Comparison of ENCODE assay signal across 26 cellular contexts in the genomic region with DNA sequence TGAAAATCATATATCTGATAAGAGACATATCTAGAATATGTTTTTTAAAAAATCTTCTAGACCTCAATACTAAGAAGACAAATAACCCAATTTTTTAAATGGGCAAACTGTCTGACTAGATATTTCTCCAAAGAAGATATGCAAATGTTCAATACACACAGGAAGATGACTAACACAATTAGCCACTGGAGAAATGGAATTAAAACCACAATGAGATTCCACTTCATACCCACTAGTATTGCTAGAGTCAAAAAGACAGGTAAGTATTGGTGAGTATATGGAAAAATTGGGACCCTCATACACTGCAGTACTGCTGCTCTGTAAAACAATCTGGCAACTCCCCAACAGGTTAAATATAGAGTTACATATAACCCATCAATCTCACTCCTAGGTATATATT. TPM values are rescaled to one million over a fixed set of nuclear protein-coding genes. Genes with fewer than 3 reads are reported as not detected.
DNase-seq lines count a peak whose midpoint lies in the region; ATAC-seq and TF ChIP-seq lines count a peak whose summit lies in the region.
"Had no signal": no experiment of that assay in that cellular context is flagged by ENCODE, and none has a peak within 500 bp of the region (broad histone marks: within the 10 kb centered on the region; RNA-seq: fewer than 3 reads in every experiment).

No MANE protein-coding gene starts in this region.

- no peak overlapping the region for H3K4me3 ChIP-seq in CD8-positive, alpha-beta T cell (ENCODE audit: low read depth, low read length)
- H3K4me3 ChIP-seq in WERI-Rb-1 (ENCODE audit: low read depth, low read length) = no peak overlapping the region
- H3K4me3 ChIP-seq: HAP-1 had no signal

- intact Hi-C loops in CD8-positive, alpha-beta T cell (cut with DNase I, micrococcal nuclease) = loop anchor here in 1 of 2 experiments (10.0 kb wide), 1 partner anchor 1244 kb away; no protein-coding TSS in a partner anchor

- H3K36me3 Mint-ChIP-seq in CD8-positive, alpha-beta T cell = no peaks in the 10 kb centered on the region
- H3K36me3 Mint-ChIP-seq: brain; natural killer cell treated with Interleukin-12 subunit alpha and Interleukin-12 subunit beta and Interleukin-15 and Interleukin-18, amount 100 ng/mL, for 72 hours had no signal

- no peaks in the 10 kb centered on the region for H3K27me3 ChIP-seq in CD8-positive, alpha-beta T cell (ENCODE audit: insufficient read depth, low read length)
- H3K27me3 ChIP-seq in foreskin keratinocyte (peaks cover 12% of the 10 kb centered on the region), WERI-Rb-1 (ENCODE audit: insufficient read depth, low read depth, severe bottlenecking) (no peaks in the 10 kb centered on the region)

- no peaks in the 10 kb centered on the region for H3K9me3 ChIP-seq in CD8-positive, alpha-beta T cell (ENCODE audit: low read length)
- no peaks in the 10 kb centered on the region for H3K9me3 ChIP-seq in WERI-Rb-1 (ENCODE audit: severe bottlenecking)
- H3K9me3 ChIP-seq: HAP-1 had no signal

- CTCF ChIA-PET in CD8-positive, alpha-beta T cell (lab: Charles Lee) = interaction anchor here (1.2 kb wide), 1 partner anchor 11 kb away, joined by 3 read pairs; no protein-coding TSS in a partner anchor

- H3K9me3 Mint-ChIP-seq in CD8-positive, alpha-beta T cell = no peaks in the 10 kb centered on the region
- H3K9me3 Mint-ChIP-seq: activated CD4-positive, alpha-beta T cell treated with anti-CD3 and anti-CD28 coated beads, Interleukin-2, amount 10 ng/mL, durations not matched to agents 7 days and 5 days; activated T-helper 17 cell treated with anti-CD3 and anti-CD28 coated beads, Interleukin-2, amount 50 U/mL, for 72 hours; brain; natural killer cell treated with Interleukin-12 subunit alpha and Interleukin-12 subunit beta and Interleukin-15 and Interleukin-18, amount 100 ng/mL, for 72 hours had no signal

- peaks cover 20% of the 10 kb centered on the region for H3K4me1 ChIP-seq in CD8-positive, alpha-beta T cell (ENCODE audit: insufficient read depth, low read length)
- H3K4me1 ChIP-seq in foreskin keratinocyte = peaks cover 12% of the 10 kb centered on the region
- H3K4me1 ChIP-seq: HAP-1 had no signal

- no peak for TF ChIP-seq CTCF in CD8-positive, alpha-beta T cell (IDR thresholded peaks at IDR 0.05)
- TF ChIP-seq CTCF in foreskin keratinocyte (conservative IDR thresholded peaks at IDR 0.05) (no peak), WERI-Rb-1 (IDR thresholded peaks at IDR 0.05; ENCODE audit: low read depth, low read length) (no peak), omental fat pad (IDR thresholded peaks at IDR 0.05) (no peak)

- POLR2A ChIA-PET in CD8-positive, alpha-beta T cell (lab: Charles Lee) = no interaction called here

- no peaks in the 10 kb centered on the region for H3K36me3 ChIP-seq in CD8-positive, alpha-beta T cell (ENCODE audit: insufficient read depth, low read length)
- no peaks in the 10 kb centered on the region for H3K36me3 ChIP-seq in WERI-Rb-1
- H3K36me3 ChIP-seq: HAP-1 had no signal

- H3K27ac ChIP-seq in CD8-positive, alpha-beta T cell (ENCODE audit: low read depth, low read length) = no peak overlapping the region
- H3K27ac ChIP-seq in foreskin keratinocyte = no peak overlapping the region
- H3K27ac ChIP-seq in WERI-Rb-1 = no peak overlapping the region

- H3K4me1 Mint-ChIP-seq in CD8-positive, alpha-beta T cell (ENCODE audit: low read depth) = peaks cover 24% of the 10 kb centered on the region
- H3K4me1 Mint-ChIP-seq: activated T-helper 17 cell treated with anti-CD3 and anti-CD28 coated beads, Interleukin-2, amount 50 U/mL, for 72 hours; brain had no signal

- no peak for ATAC-seq in CD8-positive, alpha-beta T cell
- ATAC-seq in foreskin keratinocyte (peak; percentile 42), omental fat pad (ENCODE audit: low FRiP score) (no peak)
- ATAC-seq: activated T-helper 17 cell treated with anti-CD3 and anti-CD28 coated beads, Interleukin-2, amount 50 U/mL, for 72 hours; natural killer cell treated with Interleukin-12 subunit alpha and Interleukin-12 subunit beta and Interleukin-15 and Interleukin-18, amount 100 ng/mL, for 72 hours had no signal

- no peak overlapping the region for H3K27ac Mint-ChIP-seq in CD8-positive, alpha-beta T cell
- H3K27ac Mint-ChIP-seq: activated CD4-positive, alpha-beta T cell treated with anti-CD3 and anti-CD28 coated beads, Interleukin-2, amount 10 ng/mL, durations not matched to agents 7 days and 5 days; activated T-helper 17 cell treated with anti-CD3 and anti-CD28 coated beads, Interleukin-2, amount 50 U/mL, for 72 hours; brain; natural killer cell treated with Interleukin-12 subunit alpha and Interleukin-12 subunit beta and Interleukin-15 and Interleukin-18, amount 100 ng/mL, for 72 hours had no signal

- H3K4me3 Mint-ChIP-seq in CD8-positive, alpha-beta T cell = peak overlapping the region; percentile 2
- H3K4me3 Mint-ChIP-seq: activated T-helper 17 cell treated with anti-CD3 and anti-CD28 coated beads, Interleukin-2, amount 50 U/mL, for 72 hours; brain; natural killer cell treated with Interleukin-12 subunit alpha and Interleukin-12 subunit beta and Interleukin-15 and Interleukin-18, amount 100 ng/mL, for 72 hours had no signal

- peaks cover 54% of the 10 kb centered on the region for H3K27me3 Mint-ChIP-seq in CD8-positive, alpha-beta T cell (ENCODE audit: low read depth)

- DNase-seq in A172 (ENCODE audit: low spot score) = peak; percentile 26
- DNase-seq in CD8-positive, alpha-beta T cell = no peak
- DNase-seq in SW480 (ENCODE audit: low spot score) = peak; percentile 79
- peak; percentile 25 to 50 for DNase-seq in foreskin keratinocyte
- DNase-seq in NK-92 treated with Interleukin-12 subunit alpha and Interleukin-12 subunit beta, amount 100 ng/mL, for 24 hours (lab: John Stamatoyannopoulos, UW) = no peak
- no peak for DNase-seq in WERI-Rb-1
- no peak for DNase-seq in omental fat pad (ENCODE audit: low spot score)
- DNase-seq: C1 segment of cervical spinal cord; DMS79; kidney; midbrain; NCI-H146; NCI-H446 treated with DMSO at 0.1 percent for 48 hours; SHP77; stimulated activated CD4-positive, alpha-beta T cell treated with anti-CD3 and anti-CD28 coated beads, Interleukin-2, amount 100 ng/mL, for 24 hours; T-helper 9 cell; trophoblast cell had no signal

RNA-seq across cellular contexts. Expression of a gene that starts 33.1 kb away (rescaled TPM):
- not detected in 2 replicates for total RNA-seq in A172 (2014; rRNA removed; shearing (Covaris generic))
- total RNA-seq in CD8-positive, alpha-beta T cell = not detected
- total RNA-seq in foreskin keratinocyte = not detected in 2 replicates
- polyA plus RNA-seq in foreskin keratinocyte = not detected in 2 replicates
- total RNA-seq in omental fat pad = not detected
- total RNA-seq: activated CD4-positive, alpha-beta T cell treated with anti-CD3 and anti-CD28 coated beads, Interleukin-2, amount 10 ng/mL, durations not matched to agents 7 days and 5 days; activated T-helper 17 cell treated with anti-CD3 and anti-CD28 coated beads, Interleukin-2, amount 50 U/mL, for 72 hours; cerebellum; endothelial cell of umbilical vein; kidney; lower leg skin; natural killer cell treated with Interleukin-12 subunit alpha and Interleukin-12 subunit beta and Interleukin-15 and Interleukin-18, amount 100 ng/mL, for 72 hours; osteoblast had no signal
- polyA plus RNA-seq: endothelial cell of umbilical vein had no signal

Comparison
In these comparisons a context has a peak if more than half of its experiments do, and no peak if none do; other contexts are left out.
1. DNase-seq: peak in A172 (single experiment), SW480 (single experiment) and foreskin keratinocyte (2 of 2); none in CD8-positive, alpha-beta T cell (0 of 7), NK-92 treated with Interleukin-12 subunit alpha and Interleukin-12 subunit beta, amount 100 ng/mL, for 24 hours (single experiment), WERI-Rb-1 (single experiment) and omental fat pad (single experiment).